In genomic region chr3:20340324-20340928, GRCh38 we compare ENCODE assay signal across 8 cellular contexts.
DNase-seq lines count a peak whose midpoint lies in the region; ATAC-seq and TF ChIP-seq lines count a peak whose summit lies in the region.

No MANE protein-coding gene starts in this region.

- peak; percentile 80 for ATAC-seq in GM18870 (IDR thresholded peaks at IDR 0.05; ENCODE audit: unreplicated experiment)
- ATAC-seq in HG03095 (IDR thresholded peaks at IDR 0.05; ENCODE audit: unreplicated experiment): peak; percentile 95
- peak; percentile 67 to 76 for ATAC-seq in activated CD4-positive, CD25-positive, alpha-beta regulatory T cell treated with anti-CD3 and anti-CD28 coated beads, Interleukin-2, amount 50 U/mL, for 24 hours
- peak; percentile 60 for ATAC-seq in left colon

- H3K4me1 Mint-ChIP-seq in chondrocyte (ENCODE audit: low read depth): no peaks in the 10 kb centered on the region

- DNase-seq in AG09309 (ENCODE audit: low read depth) (peak; percentile 53), NCI-H2171 (lab: John Stamatoyannopoulos, UW) (peak; percentile 62), chondrocyte (ENCODE audit: low spot score) (no peak), left colon (peak; percentile 23 to 50)
- DNase-seq in stimulated activated CD4-positive, alpha-beta T cell treated with anti-CD3 and anti-CD28 coated beads, Interleukin-4, amount 100 ng/mL, for 24 hours: peak; percentile 67

- no peaks in the 10 kb centered on the region for H3K9me3 Mint-ChIP-seq in chondrocyte (ENCODE audit: low read depth)

- TF ChIP-seq CTCF in AG09309 (IDR thresholded peaks at IDR 0.05; ENCODE audit: control insufficient read depth, insufficient read depth, low read depth, low read length, missing control alignments) (peak; percentile 95), chondrocyte (IDR thresholded peaks at IDR 0.05) (peak; percentile 92)

- intact Hi-C loops in left colon (cut with DNase I, micrococcal nuclease): loop anchor here in 1 of 2 donors (5.0 kb wide), 1 partner anchor 1777 kb away; no protein-coding TSS in a partner anchor

- H3K4me3 Mint-ChIP-seq in chondrocyte (ENCODE audit: unreplicated experiment): no peak overlapping the region

- no peak overlapping the region for H3K4me3 ChIP-seq in AG09309 (ENCODE audit: control insufficient read depth, low read depth, low read length)

- H3K27me3 Mint-ChIP-seq in chondrocyte (ENCODE audit: low read depth): peaks cover 17% of the 10 kb centered on the region

- H3K36me3 Mint-ChIP-seq in chondrocyte (ENCODE audit: low read depth): no peaks in the 10 kb centered on the region

- H3K27ac Mint-ChIP-seq in chondrocyte (ENCODE audit: unreplicated experiment): no peak overlapping the region
